ENCODE assay signal across 18 cellular contexts in the genomic region with DNA sequence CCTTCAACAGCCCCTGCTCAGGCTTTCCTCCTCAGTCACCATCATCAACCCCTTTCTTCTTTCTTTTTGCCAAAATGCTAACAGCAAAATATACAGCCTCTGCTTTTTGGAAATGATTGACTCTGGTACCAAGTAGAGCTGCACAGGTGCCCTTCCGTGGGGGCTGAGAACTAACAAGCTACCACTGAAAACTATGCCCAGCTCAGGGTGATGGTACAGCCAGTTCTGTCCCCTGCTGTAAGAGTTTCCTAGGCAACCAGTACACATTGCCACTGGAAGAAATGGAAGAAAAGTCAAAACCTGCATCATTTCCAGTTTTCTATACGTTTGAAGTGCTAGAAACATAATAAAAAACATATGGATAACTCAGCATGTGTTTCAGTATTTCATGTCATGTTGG.
DNase-seq lines count a peak whose midpoint lies in the region; ATAC-seq and TF ChIP-seq lines count a peak whose summit lies in the region.
"Had no signal": no experiment of that assay in that cellular context is flagged by ENCODE, and none has a peak within 500 bp of the region (broad histone marks: within the 10 kb centered on the region; RNA-seq: fewer than 3 reads in every experiment).

No MANE protein-coding gene starts in this region.

- H3K9ac ChIP-seq in SK-N-SH (no peak overlapping the region), neural progenitor cell (no peak overlapping the region)

- no peaks in the 10 kb centered on the region for H3K4me1 ChIP-seq in SK-N-SH (ENCODE audit: control insufficient read depth in 1 of 2, insufficient read depth in 2 of 2, low read depth in 1 of 2, low read length in 1 of 2)
- H3K4me1 ChIP-seq in ascending aorta: peaks cover 0 to 12% of the 10 kb centered on the region in 2 donors
- H3K4me1 ChIP-seq in neural progenitor cell: peaks cover 13% of the 10 kb centered on the region

- H3K79me2 ChIP-seq in SK-N-SH (ENCODE audit: insufficient read depth) (no peaks in the 10 kb centered on the region), neural progenitor cell (ENCODE audit: low read depth) (no peaks in the 10 kb centered on the region)

- H3K9me3 ChIP-seq in SK-N-SH: no peaks in the 10 kb centered on the region
- H3K9me3 ChIP-seq in ascending aorta: no peaks in the 10 kb centered on the region
- no peaks in the 10 kb centered on the region for H3K9me3 ChIP-seq in neural progenitor cell (ENCODE audit: low read depth)

- H3K4me3 ChIP-seq in SK-N-SH (ENCODE audit: low read depth in 2 of 2, low read length in 1 of 2) (no peak overlapping the region), ascending aorta (no peak overlapping the region), neural progenitor cell (no peak overlapping the region)

- no peaks in the 10 kb centered on the region for H3K36me3 Mint-ChIP-seq in neural progenitor cell
- no peaks in the 10 kb centered on the region for H3K36me3 Mint-ChIP-seq in activated CD8-positive, alpha-beta T cell treated with anti-CD3 and anti-CD28 coated beads for 36 hours (ENCODE audit: low read depth)

- H3K27me3 ChIP-seq in SK-N-SH (ENCODE audit: insufficient read depth) (no peaks in the 10 kb centered on the region), ascending aorta (no peaks in the 10 kb centered on the region), neural progenitor cell (no peaks in the 10 kb centered on the region)

- H3K27me3 Mint-ChIP-seq in neural progenitor cell (ENCODE audit: insufficient read depth, low read depth): peaks cover 2% of the 10 kb centered on the region
- peaks cover 2% of the 10 kb centered on the region for H3K27me3 Mint-ChIP-seq in activated CD8-positive, alpha-beta T cell treated with anti-CD3 and anti-CD28 coated beads for 36 hours
- H3K27me3 Mint-ChIP-seq: B cell had no signal

- H4K20me1 ChIP-seq in SK-N-SH (ENCODE audit: insufficient read depth) (no peaks in the 10 kb centered on the region), neural progenitor cell (ENCODE audit: low read depth) (no peaks in the 10 kb centered on the region)

- H2AFZ ChIP-seq in SK-N-SH (ENCODE audit: low read depth): no peak overlapping the region
- no peak overlapping the region for H2AFZ ChIP-seq in neural progenitor cell (replicated peaks)

- 52% methylated on average over 2 of the region's 2 CpGs for WGBS in SK-N-SH (ENCODE audit: low lambda C conversion rate)

- peak overlapping the region; percentile 10 for H3K27ac Mint-ChIP-seq in neural progenitor cell
- no peak overlapping the region for H3K27ac Mint-ChIP-seq in activated CD8-positive, alpha-beta T cell treated with anti-CD3 and anti-CD28 coated beads for 36 hours
- H3K27ac Mint-ChIP-seq: B cell; CD4-positive, alpha-beta T cell had no signal

- no peak overlapping the region for H3K4me3 Mint-ChIP-seq in neural progenitor cell
- no peak overlapping the region for H3K4me3 Mint-ChIP-seq in activated CD8-positive, alpha-beta T cell treated with anti-CD3 and anti-CD28 coated beads for 36 hours
- H3K4me3 Mint-ChIP-seq: B cell; CD4-positive, alpha-beta T cell had no signal

- no peaks in the 10 kb centered on the region for H3K9me2 ChIP-seq in SK-N-SH

- H3K9me3 Mint-ChIP-seq in neural progenitor cell: no peaks in the 10 kb centered on the region
- no peaks in the 10 kb centered on the region for H3K9me3 Mint-ChIP-seq in activated CD8-positive, alpha-beta T cell treated with anti-CD3 and anti-CD28 coated beads for 36 hours
- H3K9me3 Mint-ChIP-seq: CD4-positive, alpha-beta T cell had no signal

- TF ChIP-seq CTCF in SK-N-SH (IDR thresholded peaks at IDR 0.05) (no peak), ascending aorta (IDR thresholded peaks at IDR 0.05) (no peak), neural progenitor cell (IDR thresholded peaks at IDR 0.05) (no peak)
- no peak for TF ChIP-seq CTCF in activated CD8-positive, alpha-beta T cell treated with anti-CD3 and anti-CD28 coated beads for 36 hours (IDR thresholded peaks at IDR 0.05)

- TF ChIP-seq RAD21 in SK-N-SH (IDR thresholded peaks at IDR 0.05; ENCODE audit: low read length): no peak

- H3K36me3 ChIP-seq in SK-N-SH (replicated peaks in 1 of 2; ENCODE audit: control insufficient read depth in 1 of 2, insufficient read depth in 2 of 2, low read length in 1 of 2) (no peaks in the 10 kb centered on the region), ascending aorta (no peaks in the 10 kb centered on the region), neural progenitor cell (no peaks in the 10 kb centered on the region)

- no peak for DNase-seq in SK-N-SH
- DNase-seq in ascending aorta (ENCODE audit: low spot score in 2 of 2): no peak
- peak; percentile 34 for DNase-seq in fibroblast of the conjunctiva (ENCODE audit: low read depth)
- DNase-seq in neural progenitor cell (ENCODE audit: low spot score): no peak
- no peak for DNase-seq in activated CD8-positive, alpha-beta T cell treated with anti-CD3 and anti-CD28 coated beads for 36 hours
- DNase-seq in dedifferentiated amniotic fluid mesenchymal stem cell (ENCODE audit: extremely low spot score): no peak
- DNase-seq: ACHN; C1 segment of cervical spinal cord; Calu3; CD4-positive, alpha-beta T cell; DMS 273 treated with DMSO at 0.1 percent for 48 hours; DMS79 treated with DMSO at 0.1 percent for 48 hours; EL had no signal

- POLR2A ChIA-PET in SK-N-SH (lab: Yijun Ruan, JAX): no interaction called here
- POLR2A ChIA-PET in activated CD8-positive, alpha-beta T cell treated with anti-CD3 and anti-CD28 coated beads for 36 hours (lab: Charles Lee): no interaction called here

- peak; percentile 35; the same call in 2 of the 3 replicates for ATAC-seq in SK-N-SH treated with all-trans-retinoic acid at 6 μM for 48 hours
- ATAC-seq in activated CD8-positive, alpha-beta T cell treated with anti-CD3 and anti-CD28 coated beads for 36 hours: no peak
- ATAC-seq in GM19351 (IDR thresholded peaks at IDR 0.05; ENCODE audit: unreplicated experiment): no peak
- ATAC-seq: HCT116 had no signal

- TF ChIP-seq EP300 in SK-N-SH (IDR thresholded peaks at IDR 0.05; ENCODE audit: borderline replicate concordance in 1 of 2, low read depth in 1 of 2, low read length in 1 of 2): no peak

- H3F3A ChIP-seq in SK-N-SH (replicated peaks; ENCODE audit: insufficient read depth) (no peaks in the 10 kb centered on the region), neural progenitor cell (ENCODE audit: low read depth) (no peaks in the 10 kb centered on the region)

- peaks cover 4% of the 10 kb centered on the region for H3K4me1 Mint-ChIP-seq in neural progenitor cell
- H3K4me1 Mint-ChIP-seq in activated CD8-positive, alpha-beta T cell treated with anti-CD3 and anti-CD28 coated beads for 36 hours (ENCODE audit: low read depth): no peaks in the 10 kb centered on the region
- H3K4me1 Mint-ChIP-seq: B cell had no signal

- CTCF ChIA-PET in SK-N-SH (lab: Yijun Ruan, JAX): interaction anchor here (0.6 to 1.3 kb wide), 3 partner anchors 10 to 307 kb away, joined by 3 read pairs; no protein-coding TSS in a partner anchor
- CTCF ChIA-PET in activated CD8-positive, alpha-beta T cell treated with anti-CD3 and anti-CD28 coated beads for 36 hours (lab: Charles Lee): no interaction called here

- H3K27ac ChIP-seq in SK-N-SH (ENCODE audit: low read depth in 2 of 2, low read length in 1 of 2): no peak overlapping the region
- peak overlapping the region; percentile 44 to 49 for H3K27ac ChIP-seq in ascending aorta
- no peak overlapping the region for H3K27ac ChIP-seq in neural progenitor cell
- H3K27ac ChIP-seq: HL-60 had no signal

- H3K4me2 ChIP-seq in SK-N-SH (no peak overlapping the region), neural progenitor cell (no peak overlapping the region)

- intact Hi-C loops in ascending aorta (cut with DNase I): no loop called here
- intact Hi-C loops in activated CD8-positive, alpha-beta T cell treated with anti-CD3 and anti-CD28 coated beads for 36 hours (cut with micrococcal nuclease): no loop called here

TF ChIP-seq in SK-N-SH treated with all-trans-retinoic acid at 6 μM for 48 hours, 23 proteins besides CTCF, POLR2A, EP300 and RAD21 (continues in another document):
- TF ChIP-seq GLIS3 (CRISPR knock-in tag; IDR thresholded peaks at IDR 0.05) (no peak), TOX (CRISPR knock-in tag; IDR thresholded peaks at IDR 0.05; ENCODE audit: borderline replicate concordance) (no peak), ZC3H10 (CRISPR knock-in tag; IDR thresholded peaks at IDR 0.05) (no peak)
- TF ChIP-seq, protein P1, sequence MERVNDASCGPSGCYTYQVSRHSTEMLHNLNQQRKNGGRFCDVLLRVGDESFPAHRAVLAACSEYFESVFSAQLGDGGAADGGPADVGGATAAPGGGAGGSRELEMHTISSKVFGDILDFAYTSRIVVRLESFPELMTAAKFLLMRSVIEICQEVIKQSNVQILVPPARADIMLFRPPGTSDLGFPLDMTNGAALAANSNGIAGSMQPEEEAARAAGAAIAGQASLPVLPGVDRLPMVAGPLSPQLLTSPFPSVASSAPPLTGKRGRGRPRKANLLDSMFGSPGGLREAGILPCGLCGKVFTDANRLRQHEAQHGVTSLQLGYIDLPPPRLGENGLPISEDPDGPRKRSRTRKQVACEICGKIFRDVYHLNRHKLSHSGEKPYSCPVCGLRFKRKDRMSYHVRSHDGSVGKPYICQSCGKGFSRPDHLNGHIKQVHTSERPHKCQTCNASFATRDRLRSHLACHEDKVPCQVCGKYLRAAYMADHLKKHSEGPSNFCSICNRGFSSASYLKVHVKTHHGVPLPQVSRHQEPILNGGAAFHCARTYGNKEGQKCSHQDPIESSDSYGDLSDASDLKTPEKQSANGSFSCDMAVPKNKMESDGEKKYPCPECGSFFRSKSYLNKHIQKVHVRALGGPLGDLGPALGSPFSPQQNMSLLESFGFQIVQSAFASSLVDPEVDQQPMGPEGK (CRISPR knock-in tag; IDR thresholded peaks at IDR 0.05; ENCODE audit: borderline replicate concordance): no peak

TF ChIP-seq in SK-N-SH, 30 proteins besides CTCF, POLR2A, EP300 and RAD21:
- TF ChIP-seq TAF1 (IDR thresholded peaks at IDR 0.05; ENCODE audit: borderline replicate concordance, low read depth, low read length): no peak
- TF ChIP-seq EZH2phosphoT487 (IDR thresholded peaks at IDR 0.05; ENCODE audit: borderline replicate concordance, low read depth): no peak
- TF ChIP-seq MEF2A (IDR thresholded peaks at IDR 0.05; ENCODE audit: borderline replicate concordance, low read depth): no peak

Comparison
In these comparisons a context has a peak if more than half of its experiments do, and no peak if none do; other contexts are left out.
1. H3K27ac ChIP-seq: peak in ascending aorta (2 of 2); none in SK-N-SH (0 of 2) and neural progenitor cell (single experiment).